11 cellular contexts compared by ENCODE assay signal in genomic region chr20:37518606-37519507, GRCh38. TPM values are rescaled to one million over a fixed set of nuclear protein-coding genes. Genes with fewer than 3 reads are reported as not detected.
DNase-seq lines count a peak whose midpoint lies in the region; ATAC-seq and TF ChIP-seq lines count a peak whose summit lies in the region.
"Had no signal": no experiment of that assay in that cellular context is flagged by ENCODE, and none has a peak within 500 bp of the region (broad histone marks: within the 10 kb centered on the region; RNA-seq: fewer than 3 reads in every experiment).

No MANE protein-coding gene starts in this region.

- POLR2A ChIA-PET in HEK293 (lab: Yijun Ruan, JAX) (interaction anchor here (0.7 kb wide), 1 partner anchor 249 kb away, joined by 6 read pairs; no protein-coding TSS in a partner anchor), RWPE1 (lab: Yijun Ruan, JAX; ENCODE audit: low non-redundant PET) (interaction anchor here (0.6 kb wide), 1 partner anchor 128 kb away, joined by 9 read pairs; no protein-coding TSS in a partner anchor)

- H3K36me3 ChIP-seq in HEK293 (ENCODE audit: control insufficient read depth in 2 of 2, insufficient read depth in 1 of 2, low read length in 2 of 2) (peaks cover 0 to 22% of the 10 kb centered on the region in 2 experiments; a peak in 1 of 3 replicates), suprapubic skin (peaks cover 33% of the 10 kb centered on the region)

- intact Hi-C loops in left ventricle myocardium superior (cut with micrococcal nuclease), result no loop called here
- intact Hi-C loops in sciatic nerve (cut with DNase I), result no loop called here

- H3K9me3 ChIP-seq in HEK293 (ENCODE audit: control insufficient read depth, insufficient read depth, low read depth, low read length) (no peaks in the 10 kb centered on the region), suprapubic skin (no peaks in the 10 kb centered on the region)
- H3K9me3 ChIP-seq: body of pancreas had no signal

- TF ChIP-seq CTCF in HEK293 (tag by site-specific recombination; IDR thresholded peaks at IDR 0.05) (no peak), RWPE1 (conservative IDR thresholded peaks at IDR 0.05; ENCODE audit: low read depth) (no peak), suprapubic skin (IDR thresholded peaks at IDR 0.05) (no peak)

- no peaks in the 10 kb centered on the region for H3K27me3 ChIP-seq in suprapubic skin
- H3K27me3 ChIP-seq: body of pancreas had no signal

- H3K27ac ChIP-seq in HEK293 (ENCODE audit: extremely low read depth, low read depth, low read length) (no peak overlapping the region), RWPE1 (peak overlapping the region; percentile 59), suprapubic skin (no peak overlapping the region)
- H3K27ac ChIP-seq: body of pancreas had no signal

- 72% methylated on average over 30 of the region's 30 CpGs for WGBS in suprapubic skin

- no peak overlapping the region for H3K4me3 ChIP-seq in HEK293 (ENCODE audit: low read depth, low read length)
- no peak overlapping the region for H3K4me3 ChIP-seq in suprapubic skin
- H3K4me3 ChIP-seq: body of pancreas had no signal

- ATAC-seq in left ventricle myocardium superior (peak; percentile 75), sciatic nerve (peak; percentile 55), HG03280 (IDR thresholded peaks at IDR 0.05; ENCODE audit: unreplicated experiment) (no peak)
- ATAC-seq: body of pancreas had no signal

- DNase-seq in RWPE1 (ENCODE audit: low spot score) (no peak), left ventricle myocardium superior (peak; percentile 81), sciatic nerve (ENCODE audit: low spot score) (no peak), T-helper 1 cell (no peak), suprapubic skin (ENCODE audit: low spot score in 2 of 2) (no peak)
- DNase-seq in stimulated activated CD4-positive, alpha-beta T cell treated with anti-CD3 and anti-CD28 coated beads, Interleukin-2, amount 100 ng/mL, for 48 hours, result no peak
- DNase-seq: foreskin fibroblast, KG1 had no signal

- TF ChIP-seq EP300 in suprapubic skin (IDR thresholded peaks at IDR 0.05), result no peak

- H3K4me1 ChIP-seq in HEK293 (ENCODE audit: control insufficient read depth, insufficient read depth, low read length), result peaks cover 13% of the 10 kb centered on the region
- peaks cover 51% of the 10 kb centered on the region for H3K4me1 ChIP-seq in suprapubic skin

- no peak for TF ChIP-seq POLR2A in suprapubic skin (IDR thresholded peaks at IDR 0.05)

- CTCF ChIA-PET in HEK293 (lab: Yijun Ruan, JAX) (interaction anchor here (1.0 kb wide), 1 partner anchor 14 kb away, joined by 3 read pairs; no protein-coding TSS in a partner anchor), RWPE1 (lab: Yijun Ruan, JAX) (interaction anchor here (0.9 kb wide), 2 partner anchors 8 to 320 kb away, joined by 3 read pairs; no protein-coding TSS in a partner anchor)

TF ChIP-seq in HEK293, 187 proteins besides CTCF, POLR2A, EP300 and RAD21:
- peak; percentile 90 for TF ChIP-seq ZNF362 (tag by site-specific recombination; IDR thresholded peaks at IDR 0.05)
- TF ChIP-seq PRDM10 (tag by site-specific recombination; IDR thresholded peaks at IDR 0.05), result peak; percentile 36; the same call in 1 of the 2 replicates
- TF ChIP-seq ZNF112 (tag by site-specific recombination; IDR thresholded peaks at IDR 0.05), result no peak
TF ChIP-seq in HEK293: peak in this region for 2.

RNA-seq across cellular contexts. Expression of gene NNAT, which starts 2.2 kb away (rescaled TPM):
- total RNA-seq in left ventricle myocardium superior (0.25 TPM), sciatic nerve (2.1 TPM), suprapubic skin (10 to 100 TPM in 1 of 4 donors, 1 to 10 TPM in 3; 3.0 to 15.2 (median 6.2) TPM)

RNA-seq across cellular contexts. Expression of gene BLCAP, which starts 8.8 kb away (rescaled TPM):
- total RNA-seq in left ventricle myocardium superior (93.8 TPM), sciatic nerve (58.4 TPM), suprapubic skin (100 to 1,000 TPM; 126 to 198 (median 136) TPM)
